ENCODE assay signal across 1 cellular context in genomic region chr19:55210120-55210493, GRCh38.
TF ChIP-seq lines count a peak whose summit lies in the region.

No MANE protein-coding gene starts in this region.

TF ChIP-seq in HepG2, 621 proteins besides CTCF, POLR2A, EP300 and RAD21 (continues in another document):
- TF ChIP-seq, protein P1, sequence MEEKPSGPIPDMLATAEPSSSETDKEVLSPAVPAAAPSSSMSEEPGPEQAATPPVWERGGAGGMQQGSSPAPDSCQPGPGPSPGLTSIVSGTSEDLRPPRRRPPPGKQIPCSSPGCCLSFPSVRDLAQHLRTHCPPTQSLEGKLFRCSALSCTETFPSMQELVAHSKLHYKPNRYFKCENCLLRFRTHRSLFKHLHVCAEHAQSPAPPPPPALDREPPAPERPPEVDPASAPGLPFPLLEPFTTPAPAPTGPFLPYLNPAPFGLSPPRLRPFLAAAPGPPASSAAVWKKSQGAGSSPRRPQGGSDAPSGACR (CRISPR knock-in tag; IDR thresholded peaks at IDR 0.05), result no peak
- no peak for TF ChIP-seq PCBP2 (optimal IDR thresholded peaks at IDR 0.05; ENCODE audit: low read depth, low read length, poor library complexity, severe bottlenecking)
- TF ChIP-seq FOXM1 (CRISPR knock-in tag; IDR thresholded peaks at IDR 0.05), result no peak
- peak; percentile 54 for TF ChIP-seq MED1 (CRISPR knock-in tag; IDR thresholded peaks at IDR 0.05)
- no peak for TF ChIP-seq ZBTB38 (CRISPR knock-in tag; IDR thresholded peaks at IDR 0.05)
- TF ChIP-seq, protein P2, sequence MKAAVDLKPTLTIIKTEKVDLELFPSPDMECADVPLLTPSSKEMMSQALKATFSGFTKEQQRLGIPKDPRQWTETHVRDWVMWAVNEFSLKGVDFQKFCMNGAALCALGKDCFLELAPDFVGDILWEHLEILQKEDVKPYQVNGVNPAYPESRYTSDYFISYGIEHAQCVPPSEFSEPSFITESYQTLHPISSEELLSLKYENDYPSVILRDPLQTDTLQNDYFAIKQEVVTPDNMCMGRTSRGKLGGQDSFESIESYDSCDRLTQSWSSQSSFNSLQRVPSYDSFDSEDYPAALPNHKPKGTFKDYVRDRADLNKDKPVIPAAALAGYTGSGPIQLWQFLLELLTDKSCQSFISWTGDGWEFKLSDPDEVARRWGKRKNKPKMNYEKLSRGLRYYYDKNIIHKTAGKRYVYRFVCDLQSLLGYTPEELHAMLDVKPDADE (CRISPR knock-in tag; IDR thresholded peaks at IDR 0.05), result no peak
- TF ChIP-seq ZBTB7B (CRISPR knock-in tag; IDR thresholded peaks at IDR 0.05), result no peak
- peak; percentile 74; the same call in 1 of the 2 replicates for TF ChIP-seq PHF21A (CRISPR knock-in tag; IDR thresholded peaks at IDR 0.05)
- TF ChIP-seq ZBTB46 (CRISPR knock-in tag; IDR thresholded peaks at IDR 0.05; ENCODE audit: borderline replicate concordance), result no peak
- TF ChIP-seq ZMYM3 (CRISPR knock-in tag; IDR thresholded peaks at IDR 0.05), result no peak
- TF ChIP-seq ZNF878 (CRISPR knock-in tag; IDR thresholded peaks at IDR 0.05), result peak; percentile 25; the same call in 1 of the 2 replicates
- TF ChIP-seq ZNF775 (CRISPR knock-in tag; IDR thresholded peaks at IDR 0.05; ENCODE audit: borderline replicate concordance), result no peak
- TF ChIP-seq NR2F1 (CRISPR knock-in tag; IDR thresholded peaks at IDR 0.05), result no peak
- no peak for TF ChIP-seq ZNF382 (CRISPR knock-in tag; IDR thresholded peaks at IDR 0.05; ENCODE audit: borderline replicate concordance)
- TF ChIP-seq ZFAT (CRISPR knock-in tag; conservative IDR thresholded peaks at IDR 0.05), result no peak
- TF ChIP-seq KIAA2018 (CRISPR knock-in tag; IDR thresholded peaks at IDR 0.05; ENCODE audit: borderline replicate concordance), result no peak
- no peak for TF ChIP-seq PAX8 (CRISPR knock-in tag; IDR thresholded peaks at IDR 0.05; ENCODE audit: borderline replicate concordance)
- TF ChIP-seq ZNF510 (CRISPR knock-in tag; IDR thresholded peaks at IDR 0.05; ENCODE audit: low read depth), result no peak
- TF ChIP-seq, protein P3, sequence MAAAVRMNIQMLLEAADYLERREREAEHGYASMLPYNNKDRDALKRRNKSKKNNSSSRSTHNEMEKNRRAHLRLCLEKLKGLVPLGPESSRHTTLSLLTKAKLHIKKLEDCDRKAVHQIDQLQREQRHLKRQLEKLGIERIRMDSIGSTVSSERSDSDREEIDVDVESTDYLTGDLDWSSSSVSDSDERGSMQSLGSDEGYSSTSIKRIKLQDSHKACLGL (CRISPR knock-in tag; IDR thresholded peaks at IDR 0.05), result no peak
- TF ChIP-seq ZNF792 (CRISPR knock-in tag; IDR thresholded peaks at IDR 0.05), result no peak
- no peak for TF ChIP-seq RFXAP (CRISPR knock-in tag; IDR thresholded peaks at IDR 0.05; ENCODE audit: borderline replicate concordance)
- TF ChIP-seq GMEB1 (CRISPR knock-in tag; IDR thresholded peaks at IDR 0.05; ENCODE audit: borderline replicate concordance), result 0 out of 2 replicates have a peak, but pooled peaks have one; percentile 19
- peak; percentile 68; the same call in 1 of the 2 replicates for TF ChIP-seq ZNF337 (CRISPR knock-in tag; IDR thresholded peaks at IDR 0.05; ENCODE audit: borderline replicate concordance, low read depth)
- TF ChIP-seq ZNF562 (CRISPR knock-in tag; IDR thresholded peaks at IDR 0.05; ENCODE audit: borderline replicate concordance), result no peak
- no peak for TF ChIP-seq IKZF4 (CRISPR knock-in tag; IDR thresholded peaks at IDR 0.05; ENCODE audit: borderline replicate concordance, low read depth, not compliant biosample characterization)
- TF ChIP-seq ZC3H13 (CRISPR knock-in tag; IDR thresholded peaks at IDR 0.05), result no peak
- TF ChIP-seq ATM (IDR thresholded peaks at IDR 0.05; ENCODE audit: borderline replicate concordance), result no peak
- no peak for TF ChIP-seq KDM4B (CRISPR knock-in tag; IDR thresholded peaks at IDR 0.05)
- no peak for TF ChIP-seq ZSCAN21 (CRISPR knock-in tag; IDR thresholded peaks at IDR 0.05; ENCODE audit: borderline replicate concordance)
- 0 out of 2 replicates have a peak, but pooled peaks have one; percentile 3 for TF ChIP-seq POLR2G (IDR thresholded peaks at IDR 0.05; ENCODE audit: low read depth, low read length)
- peak; percentile 55; the same call in 1 of the 2 replicates for TF ChIP-seq JUN (CRISPR knock-in tag; IDR thresholded peaks at IDR 0.05)
- TF ChIP-seq ZSCAN12 (CRISPR knock-in tag; IDR thresholded peaks at IDR 0.05), result no peak
- no peak for TF ChIP-seq SRSF4 (IDR thresholded peaks at IDR 0.05; ENCODE audit: low read depth, low read length, poor library complexity, severe bottlenecking)
- no peak; the same call in 1 of the 2 replicates for TF ChIP-seq ZNF709 (CRISPR knock-in tag; IDR thresholded peaks at IDR 0.05)
- TF ChIP-seq RORA (CRISPR knock-in tag; IDR thresholded peaks at IDR 0.05), result no peak
- no peak for TF ChIP-seq SMAD9 (CRISPR knock-in tag; IDR thresholded peaks at IDR 0.05)
- no peak for TF ChIP-seq RFX5 (IDR thresholded peaks at IDR 0.05; ENCODE audit: low read depth, low read length)
- TF ChIP-seq IRF2 (CRISPR knock-in tag; IDR thresholded peaks at IDR 0.05), result no peak
- TF ChIP-seq FOXO1 (CRISPR knock-in tag; IDR thresholded peaks at IDR 0.05), result peak; percentile 30; the same call in 1 of the 2 replicates
- no peak for TF ChIP-seq CHD2 (IDR thresholded peaks at IDR 0.05; ENCODE audit: low read depth, low read length)
- TF ChIP-seq, protein P4, sequence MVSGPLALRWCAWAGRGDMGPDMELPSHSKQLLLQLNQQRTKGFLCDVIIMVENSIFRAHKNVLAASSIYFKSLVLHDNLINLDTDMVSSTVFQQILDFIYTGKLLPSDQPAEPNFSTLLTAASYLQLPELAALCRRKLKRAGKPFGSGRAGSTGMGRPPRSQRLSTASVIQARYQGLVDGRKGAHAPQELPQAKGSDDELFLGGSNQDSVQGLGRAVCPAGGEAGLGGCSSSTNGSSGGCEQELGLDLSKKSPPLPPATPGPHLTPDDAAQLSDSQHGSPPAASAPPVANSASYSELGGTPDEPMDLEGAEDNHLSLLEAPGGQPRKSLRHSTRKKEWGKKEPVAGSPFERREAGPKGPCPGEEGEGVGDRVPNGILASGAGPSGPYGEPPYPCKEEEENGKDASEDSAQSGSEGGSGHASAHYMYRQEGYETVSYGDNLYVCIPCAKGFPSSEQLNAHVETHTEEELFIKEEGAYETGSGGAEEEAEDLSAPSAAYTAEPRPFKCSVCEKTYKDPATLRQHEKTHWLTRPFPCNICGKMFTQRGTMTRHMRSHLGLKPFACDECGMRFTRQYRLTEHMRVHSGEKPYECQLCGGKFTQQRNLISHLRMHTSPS (CRISPR knock-in tag; IDR thresholded peaks at IDR 0.05; ENCODE audit: low read depth), result no peak
- TF ChIP-seq LRRFIP1 (CRISPR knock-in tag; conservative IDR thresholded peaks at IDR 0.05), result no peak
- peak; percentile 31; the same call in 1 of the 2 replicates for TF ChIP-seq TBX2 (CRISPR knock-in tag; IDR thresholded peaks at IDR 0.05; ENCODE audit: borderline replicate concordance)
- peak; percentile 17; the same call in 1 of the 2 replicates for TF ChIP-seq ETV5 (CRISPR knock-in tag; IDR thresholded peaks at IDR 0.05; ENCODE audit: borderline replicate concordance)
- TF ChIP-seq ZNF431 (CRISPR knock-in tag; IDR thresholded peaks at IDR 0.05; ENCODE audit: borderline replicate concordance, low read depth), result 0 out of 2 replicates have a peak, but pooled peaks have one; percentile 6
- no peak for TF ChIP-seq EEA1 (CRISPR knock-in tag; IDR thresholded peaks at IDR 0.05; ENCODE audit: borderline replicate concordance)
